Comparison of ENCODE assay signal across 1 cellular context in genomic region chr22:23098718-23099524, GRCh38.
TF ChIP-seq lines count a peak whose summit lies in the region.

No MANE protein-coding gene starts in this region.

TF ChIP-seq in SK-N-SH treated with all-trans-retinoic acid at 6 μM for 48 hours, 23 proteins besides CTCF, POLR2A, EP300 and RAD21 (continued from another document):
- TF ChIP-seq CREB5 (CRISPR knock-in tag; IDR thresholded peaks at IDR 0.05; ENCODE audit: low read depth): no peak
